1 cellular context compared by ENCODE assay signal in the genomic region with DNA sequence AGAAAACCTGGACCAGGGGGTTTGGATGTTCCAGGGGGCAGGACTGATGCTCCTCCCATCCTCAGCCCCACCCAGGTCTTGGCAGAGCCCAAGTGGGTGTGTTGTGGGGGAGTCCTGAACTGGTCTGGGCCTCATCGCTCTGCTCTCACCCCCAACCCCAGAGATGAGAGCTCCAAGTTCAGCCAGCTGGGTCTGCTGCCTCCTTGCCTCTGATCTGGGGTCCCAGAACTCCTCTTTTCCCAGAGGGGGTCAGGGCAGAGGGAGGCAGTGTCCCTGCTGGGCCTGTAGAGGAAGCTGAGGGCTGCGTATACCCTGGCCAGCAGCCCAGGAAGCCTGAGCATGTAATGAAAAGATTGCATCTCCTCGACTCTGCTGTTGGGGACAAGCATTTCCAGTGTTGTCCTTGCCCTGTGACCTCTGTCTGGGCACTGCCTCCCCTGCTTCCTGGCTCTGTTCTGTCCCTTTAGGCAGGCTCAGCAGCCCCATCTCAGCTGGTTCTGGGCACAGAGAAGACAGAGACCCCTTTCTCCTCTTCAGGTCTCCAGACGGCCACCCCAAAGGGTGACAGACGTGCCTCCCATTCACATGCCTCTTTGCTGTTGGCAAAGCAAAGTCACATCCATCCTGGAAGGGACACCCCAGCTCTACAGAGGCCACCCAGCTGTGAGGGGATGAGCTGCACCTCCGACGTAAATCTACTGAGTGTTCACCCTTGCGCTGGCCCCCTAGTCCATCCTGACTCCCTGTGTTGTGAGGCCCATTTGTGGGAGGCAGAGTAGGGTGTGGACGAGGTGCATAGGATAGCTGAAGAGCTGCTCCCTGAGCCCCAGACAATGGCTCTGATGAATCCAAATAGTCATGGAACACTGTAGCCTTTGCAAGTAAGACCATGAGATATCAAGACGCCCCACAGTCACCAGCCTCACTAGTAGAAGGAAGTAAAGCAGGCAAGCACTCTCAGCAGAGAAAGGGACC.
TF ChIP-seq lines count a peak whose summit lies in the region.

No MANE protein-coding gene starts in this region.

TF ChIP-seq in GM23338, 12 proteins besides CTCF, POLR2A, EP300 and RAD21 (continued from another document):
- TF ChIP-seq, protein P1, sequence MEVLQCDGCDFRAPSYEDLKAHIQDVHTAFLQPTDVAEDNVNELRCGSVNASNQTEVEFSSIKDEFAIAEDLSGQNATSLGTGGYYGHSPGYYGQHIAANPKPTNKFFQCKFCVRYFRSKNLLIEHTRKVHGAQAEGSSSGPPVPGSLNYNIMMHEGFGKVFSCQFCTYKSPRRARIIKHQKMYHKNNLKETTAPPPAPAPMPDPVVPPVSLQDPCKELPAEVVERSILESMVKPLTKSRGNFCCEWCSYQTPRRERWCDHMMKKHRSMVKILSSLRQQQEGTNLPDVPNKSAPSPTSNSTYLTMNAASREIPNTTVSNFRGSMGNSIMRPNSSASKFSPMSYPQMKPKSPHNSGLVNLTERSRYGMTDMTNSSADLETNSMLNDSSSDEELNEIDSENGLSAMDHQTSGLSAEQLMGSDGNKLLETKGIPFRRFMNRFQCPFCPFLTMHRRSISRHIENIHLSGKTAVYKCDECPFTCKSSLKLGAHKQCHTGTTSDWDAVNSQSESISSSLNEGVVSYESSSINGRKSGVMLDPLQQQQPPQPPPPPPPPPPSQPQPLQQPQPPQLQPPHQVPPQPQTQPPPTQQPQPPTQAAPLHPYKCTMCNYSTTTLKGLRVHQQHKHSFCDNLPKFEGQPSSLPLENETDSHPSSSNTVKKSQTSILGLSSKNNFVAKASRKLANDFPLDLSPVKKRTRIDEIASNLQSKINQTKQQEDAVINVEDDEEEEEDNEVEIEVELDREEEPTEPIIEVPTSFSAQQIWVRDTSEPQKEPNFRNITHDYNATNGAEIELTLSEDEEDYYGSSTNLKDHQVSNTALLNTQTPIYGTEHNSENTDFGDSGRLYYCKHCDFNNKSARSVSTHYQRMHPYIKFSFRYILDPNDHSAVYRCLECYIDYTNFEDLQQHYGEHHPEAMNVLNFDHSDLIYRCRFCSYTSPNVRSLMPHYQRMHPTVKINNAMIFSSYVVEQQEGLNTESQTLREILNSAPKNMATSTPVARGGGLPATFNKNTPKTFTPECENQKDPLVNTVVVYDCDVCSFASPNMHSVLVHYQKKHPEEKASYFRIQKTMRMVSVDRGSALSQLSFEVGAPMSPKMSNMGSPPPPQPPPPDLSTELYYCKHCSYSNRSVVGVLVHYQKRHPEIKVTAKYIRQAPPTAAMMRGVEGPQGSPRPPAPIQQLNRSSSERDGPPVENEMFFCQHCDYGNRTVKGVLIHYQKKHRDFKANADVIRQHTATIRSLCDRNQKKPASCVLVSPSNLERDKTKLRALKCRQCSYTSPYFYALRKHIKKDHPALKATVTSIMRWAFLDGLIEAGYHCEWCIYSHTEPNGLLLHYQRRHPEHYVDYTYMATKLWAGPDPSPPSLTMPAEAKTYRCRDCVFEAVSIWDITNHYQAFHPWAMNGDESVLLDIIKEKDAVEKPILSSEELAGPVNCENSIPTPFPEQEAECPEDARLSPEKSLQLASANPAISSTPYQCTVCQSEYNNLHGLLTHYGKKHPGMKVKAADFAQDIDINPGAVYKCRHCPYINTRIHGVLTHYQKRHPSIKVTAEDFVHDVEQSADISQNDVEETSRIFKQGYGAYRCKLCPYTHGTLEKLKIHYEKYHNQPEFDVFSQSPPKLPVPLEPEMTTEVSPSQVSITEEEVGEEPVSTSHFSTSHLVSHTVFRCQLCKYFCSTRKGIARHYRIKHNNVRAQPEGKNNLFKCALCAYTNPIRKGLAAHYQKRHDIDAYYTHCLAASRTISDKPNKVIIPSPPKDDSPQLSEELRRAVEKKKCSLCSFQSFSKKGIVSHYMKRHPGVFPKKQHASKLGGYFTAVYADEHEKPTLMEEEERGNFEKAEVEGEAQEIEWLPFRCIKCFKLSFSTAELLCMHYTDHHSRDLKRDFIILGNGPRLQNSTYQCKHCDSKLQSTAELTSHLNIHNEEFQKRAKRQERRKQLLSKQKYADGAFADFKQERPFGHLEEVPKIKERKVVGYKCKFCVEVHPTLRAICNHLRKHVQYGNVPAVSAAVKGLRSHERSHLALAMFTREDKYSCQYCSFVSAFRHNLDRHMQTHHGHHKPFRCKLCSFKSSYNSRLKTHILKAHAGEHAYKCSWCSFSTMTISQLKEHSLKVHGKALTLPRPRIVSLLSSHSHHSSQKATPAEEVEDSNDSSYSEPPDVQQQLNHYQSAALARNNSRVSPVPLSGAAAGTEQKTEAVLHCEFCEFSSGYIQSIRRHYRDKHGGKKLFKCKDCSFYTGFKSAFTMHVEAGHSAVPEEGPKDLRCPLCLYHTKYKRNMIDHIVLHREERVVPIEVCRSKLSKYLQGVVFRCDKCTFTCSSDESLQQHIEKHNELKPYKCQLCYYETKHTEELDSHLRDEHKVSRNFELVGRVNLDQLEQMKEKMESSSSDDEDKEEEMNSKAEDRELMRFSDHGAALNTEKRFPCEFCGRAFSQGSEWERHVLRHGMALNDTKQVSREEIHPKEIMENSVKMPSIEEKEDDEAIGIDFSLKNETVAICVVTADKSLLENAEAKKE (CRISPR knock-in tag; IDR thresholded peaks at IDR 0.05): no peak
- no peak for TF ChIP-seq CREB1 (CRISPR knock-in tag; IDR thresholded peaks at IDR 0.05; ENCODE audit: low read depth)
- no peak for TF ChIP-seq JUNB (IDR thresholded peaks at IDR 0.05; ENCODE audit: unreplicated experiment)
